ENCODE assay signal across 13 cellular contexts in genomic region chr1:190475394-190476250, GRCh38. TPM values are rescaled to one million over a fixed set of nuclear protein-coding genes. Genes with fewer than 3 reads are reported as not detected.
DNase-seq lines count a peak whose midpoint lies in the region; ATAC-seq and TF ChIP-seq lines count a peak whose summit lies in the region.
"Had no signal": no experiment of that assay in that cellular context is flagged by ENCODE, and none has a peak within 500 bp of the region (broad histone marks: within the 10 kb centered on the region; RNA-seq: fewer than 3 reads in every experiment).

No MANE protein-coding gene starts in this region.

- TF ChIP-seq POLR2A in suprapubic skin (IDR thresholded peaks at IDR 0.05) = no peak

- H3K27ac ChIP-seq in ectodermal cell (ENCODE audit: insufficient read depth, low read depth, low read length, poor library complexity, severe bottlenecking) (no peak overlapping the region), lower lobe of right lung (no peak overlapping the region), suprapubic skin (no peak overlapping the region)

- intact Hi-C loops in lower lobe of right lung (cut with DNase I) = no loop called here

- H3K36me3 ChIP-seq in ectodermal cell (ENCODE audit: control insufficient read depth, insufficient read depth, low read length) (no peaks in the 10 kb centered on the region), lower lobe of right lung (no peaks in the 10 kb centered on the region), suprapubic skin (no peaks in the 10 kb centered on the region)

- H3K27me3 ChIP-seq in ectodermal cell (ENCODE audit: control insufficient read depth, insufficient read depth, low read length, poor library complexity, severe bottlenecking) (peaks cover 43% of the 10 kb centered on the region), lower lobe of right lung (ENCODE audit: low read depth) (peaks cover 42% of the 10 kb centered on the region), suprapubic skin (peaks cover 54% of the 10 kb centered on the region)

- H3K9me3 ChIP-seq in ectodermal cell (ENCODE audit: control insufficient read depth, low read length) (no peaks in the 10 kb centered on the region), lower lobe of right lung (no peaks in the 10 kb centered on the region), suprapubic skin (no peaks in the 10 kb centered on the region)

- H3K4me1 ChIP-seq in ectodermal cell (ENCODE audit: control insufficient read depth, insufficient read depth, low read length) = peaks cover 8% of the 10 kb centered on the region
- no peaks in the 10 kb centered on the region for H3K4me1 ChIP-seq in lower lobe of right lung
- H3K4me1 ChIP-seq in suprapubic skin = peaks cover 34% of the 10 kb centered on the region

- H3K4me3 ChIP-seq in ectodermal cell (ENCODE audit: insufficient read depth, low read depth, low read length) = peak overlapping the region; percentile 27
- no peak overlapping the region for H3K4me3 ChIP-seq in lower lobe of right lung
- H3K4me3 ChIP-seq in suprapubic skin = peak overlapping the region; percentile 21

- WGBS in ectodermal cell, 2 experiments = 1% methylated on average over 27 to 30 of the region's 30 CpGs
- WGBS in suprapubic skin = 2% methylated on average over 29 of the region's 30 CpGs

- ATAC-seq in lower lobe of right lung (peak; percentile 32 to 39), GM18909 (IDR thresholded peaks at IDR 0.05; ENCODE audit: poor library complexity, unreplicated experiment) (no peak)
- ATAC-seq: natural killer cell treated with Interleukin-12 subunit alpha and Interleukin-12 subunit beta and Interleukin-15 and Interleukin-18, amount 100 ng/mL, for 72 hours had no signal

- TF ChIP-seq EP300 in suprapubic skin (IDR thresholded peaks at IDR 0.05) = no peak

- DNase-seq in NCI-H146 treated with DMSO at 0.1 percent for 48 hours (lab: John Stamatoyannopoulos, UW; ENCODE audit: unreplicated experiment) (peak; percentile 32), lower lobe of right lung (peak; percentile 32), suprapubic skin (ENCODE audit: low spot score in 2 of 2) (no peak), NOMO-1 treated with DMSO at 0.1 percent for 48 hours (lab: John Stamatoyannopoulos, UW; ENCODE audit: unreplicated experiment) (no peak), GM03348 (ENCODE audit: low spot score) (no peak), A172 (ENCODE audit: low spot score) (no peak)
- DNase-seq: activated CD4-positive, CD25-positive, alpha-beta regulatory T cell treated with anti-CD3 and anti-CD28 coated beads, Interleukin-2, amount 50 U/mL, for 72 hours; NCI-H2081 treated with DMSO at 0.1 percent for 48 hours had no signal

- TF ChIP-seq CTCF in lower lobe of right lung (IDR thresholded peaks at IDR 0.05) (no peak), suprapubic skin (IDR thresholded peaks at IDR 0.05) (no peak)

RNA-seq across cellular contexts. Expression of gene BRINP3, which starts 2.0 kb away (rescaled TPM):
- polyA plus RNA-seq in ectodermal cell (2013, experiment 1 of 4) = 0.52 TPM
- polyA plus RNA-seq in ectodermal cell (2013, experiment 2 of 4) = not detected
- polyA plus RNA-seq in ectodermal cell (2013, experiment 3 of 4) = not detected
- 0.20 TPM for polyA plus RNA-seq in ectodermal cell (2013, experiment 4 of 4)
- 2.1 TPM for total RNA-seq in lower lobe of right lung
- under 1 TPM in 2 of 4 donors, not detected in 2; 0.13 to 0.53 TPM for total RNA-seq in suprapubic skin
- total RNA-seq in A172 (2014; rRNA removed; shearing (Covaris generic)) = not detected in 2 replicates
- total RNA-seq: fibroblast of villous mesenchyme; HT1080; natural killer cell treated with Interleukin-12 subunit alpha and Interleukin-12 subunit beta and Interleukin-15 and Interleukin-18, amount 100 ng/mL, for 72 hours had no signal

Comparison
In these comparisons a context has a peak if more than half of its experiments do, and no peak if none do; other contexts are left out.
1. DNase-seq: peak in NCI-H146 treated with DMSO at 0.1 percent for 48 hours (single experiment) and lower lobe of right lung (single experiment); none in suprapubic skin (0 of 2), NOMO-1 treated with DMSO at 0.1 percent for 48 hours (single experiment), GM03348 (single experiment) and A172 (single experiment).